8 cellular contexts compared by ENCODE assay signal in the genomic region with DNA sequence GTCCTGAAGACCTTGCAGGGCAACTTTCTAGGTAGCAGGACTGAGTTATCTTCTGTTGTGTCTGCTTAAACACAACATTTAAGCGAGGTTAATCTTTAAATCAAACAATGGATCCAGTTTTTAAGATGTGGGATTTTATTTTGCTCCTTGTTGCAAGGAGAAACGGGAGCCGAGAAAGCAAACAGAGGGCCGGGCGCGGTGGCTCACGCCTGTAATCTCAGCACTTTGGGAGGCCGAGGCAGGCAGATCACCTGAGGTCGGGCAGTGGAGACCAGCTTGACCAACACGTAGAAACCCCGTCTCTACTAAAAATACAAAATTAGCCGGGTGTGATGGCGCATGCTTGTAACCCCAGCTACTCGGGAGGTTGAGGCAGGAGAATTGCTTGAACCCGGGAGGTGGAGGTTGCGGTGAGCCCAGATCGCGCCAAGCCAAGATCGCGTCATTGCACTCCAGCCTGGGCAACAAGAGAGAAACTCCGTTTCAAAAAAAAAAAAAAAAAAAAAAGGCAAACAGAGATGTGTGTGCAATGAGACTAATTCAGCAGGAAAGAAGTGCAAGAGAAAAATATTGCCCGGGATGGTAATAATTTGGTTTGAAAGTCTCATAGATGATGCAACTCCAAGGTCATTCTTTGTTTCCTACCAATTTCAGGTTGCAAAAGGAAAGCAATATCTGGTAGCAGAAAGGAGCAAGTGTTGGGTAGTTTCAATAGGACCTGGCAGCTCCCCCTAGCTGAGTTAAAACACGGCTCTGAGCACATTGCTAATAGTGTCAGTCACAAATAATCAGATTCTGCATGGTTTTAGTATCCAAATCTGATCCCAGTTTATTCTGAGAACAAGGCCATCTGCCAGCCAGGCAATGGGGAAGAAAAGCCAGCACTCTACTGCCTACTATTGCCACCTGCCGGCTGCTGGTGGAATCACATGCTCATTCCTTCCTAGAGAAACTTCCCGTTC.
A peak's percentile ranks its signal among the peaks of the same experiment; 100 is the strongest.
DNase-seq lines count a peak whose midpoint lies in the region; ATAC-seq and TF ChIP-seq lines count a peak whose summit lies in the region.

No MANE protein-coding gene starts in this region.

- TF ChIP-seq CTCF in GM12873 (IDR thresholded peaks at IDR 0.05; ENCODE audit: insufficient read depth, low read depth, low read length, missing control alignments) = peak; percentile 94

- DNase-seq in NCI-H2227 (lab: John Stamatoyannopoulos, UW; ENCODE audit: unreplicated experiment) = peak; percentile 68
- peak; percentile 42 for DNase-seq in activated CD4-positive, CD25-positive, alpha-beta regulatory T cell treated with anti-CD3 and anti-CD28 coated beads, Interleukin-2, amount 50 U/mL, for 16 hours (ENCODE audit: low read depth, low spot score)
- DNase-seq in cerebellar nuclear complex (lab: John Stamatoyannopoulos, UW) = peak; percentile 37 to 78
- peak; percentile 78 for DNase-seq in kidney tubule cell (ENCODE audit: low spot score)
- DNase-seq in stimulated activated CD4-positive, alpha-beta T cell treated with anti-CD3 and anti-CD28 coated beads, Interleukin-1b, Interleukin-23, amount 100 ng/mL, for 48 hours = peak; percentile 68

- ATAC-seq in HG03045 (IDR thresholded peaks at IDR 0.05; ENCODE audit: unreplicated experiment) (peak; percentile 53), HG02588 (IDR thresholded peaks at IDR 0.05; ENCODE audit: unreplicated experiment) (no peak)
